ENCODE assay signal across 1 cellular context in genomic region chr2:8620611-8621382, GRCh38.
A peak's percentile ranks its signal among the peaks of the same experiment; 100 is the strongest.
TF ChIP-seq lines count a peak whose summit lies in the region.

No MANE protein-coding gene starts in this region.

TF ChIP-seq in liver, 16 proteins besides CTCF, POLR2A, EP300 and RAD21 (continued from another document):
- TF ChIP-seq, protein P1, sequence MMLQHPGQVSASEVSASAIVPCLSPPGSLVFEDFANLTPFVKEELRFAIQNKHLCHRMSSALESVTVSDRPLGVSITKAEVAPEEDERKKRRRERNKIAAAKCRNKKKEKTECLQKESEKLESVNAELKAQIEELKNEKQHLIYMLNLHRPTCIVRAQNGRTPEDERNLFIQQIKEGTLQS (IDR thresholded peaks at IDR 0.05) = no peak
- TF ChIP-seq HNF4G (IDR thresholded peaks at IDR 0.05) (no peak), FOXA2 (IDR thresholded peaks at IDR 0.05) (no peak), TAF1 (conservative IDR thresholded peaks at IDR 0.05) (no peak), EGR1 (IDR thresholded peaks at IDR 0.05; ENCODE audit: low read depth in 2 of 2) (no peak), SP1 (IDR thresholded peaks at IDR 0.05) (peak; percentile 23), FOXA1 (IDR thresholded peaks at IDR 0.05) (no peak)
- TF ChIP-seq, protein P2, sequence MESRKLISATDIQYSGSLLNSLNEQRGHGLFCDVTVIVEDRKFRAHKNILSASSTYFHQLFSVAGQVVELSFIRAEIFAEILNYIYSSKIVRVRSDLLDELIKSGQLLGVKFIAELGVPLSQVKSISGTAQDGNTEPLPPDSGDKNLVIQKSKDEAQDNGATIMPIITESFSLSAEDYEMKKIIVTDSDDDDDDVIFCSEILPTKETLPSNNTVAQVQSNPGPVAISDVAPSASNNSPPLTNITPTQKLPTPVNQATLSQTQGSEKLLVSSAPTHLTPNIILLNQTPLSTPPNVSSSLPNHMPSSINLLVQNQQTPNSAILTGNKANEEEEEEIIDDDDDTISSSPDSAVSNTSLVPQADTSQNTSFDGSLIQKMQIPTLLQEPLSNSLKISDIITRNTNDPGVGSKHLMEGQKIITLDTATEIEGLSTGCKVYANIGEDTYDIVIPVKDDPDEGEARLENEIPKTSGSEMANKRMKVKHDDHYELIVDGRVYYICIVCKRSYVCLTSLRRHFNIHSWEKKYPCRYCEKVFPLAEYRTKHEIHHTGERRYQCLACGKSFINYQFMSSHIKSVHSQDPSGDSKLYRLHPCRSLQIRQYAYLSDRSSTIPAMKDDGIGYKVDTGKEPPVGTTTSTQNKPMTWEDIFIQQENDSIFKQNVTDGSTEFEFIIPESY (IDR thresholded peaks at IDR 0.05) = no peak
